Comparison of ENCODE assay signal across 8 cellular contexts in the genomic region with DNA sequence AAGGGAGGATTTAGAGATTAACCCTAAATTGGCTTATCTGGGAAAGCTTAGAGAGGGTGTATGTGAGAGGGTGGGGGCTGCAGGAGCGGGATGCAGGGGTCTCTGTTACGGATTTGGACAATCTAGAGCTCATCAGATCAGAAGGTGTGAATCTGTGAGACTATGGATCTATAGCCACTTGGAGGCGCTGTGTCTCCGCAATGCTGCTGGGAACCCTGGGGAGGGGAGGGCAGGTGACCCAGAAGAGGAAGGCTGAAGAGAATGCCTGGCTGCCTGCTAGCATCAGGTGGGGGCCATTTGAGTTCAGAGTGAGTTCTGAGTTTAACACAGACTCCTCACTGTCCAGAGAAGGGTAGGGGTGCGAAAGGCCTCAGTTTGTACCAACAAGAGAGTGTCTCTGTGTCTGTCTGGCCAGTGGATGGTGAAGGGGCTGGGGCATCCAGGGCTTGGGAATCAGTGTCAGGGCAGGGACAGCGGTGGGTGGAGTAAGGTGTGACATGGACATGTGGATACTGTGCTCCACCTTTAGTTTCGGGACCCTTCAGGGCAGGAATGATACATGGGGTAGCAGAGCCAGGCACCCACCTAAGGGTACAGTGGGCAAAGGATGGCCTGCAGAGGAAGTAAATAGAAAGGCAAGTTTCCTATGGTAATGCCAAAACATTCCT.
DNase-seq lines count a peak whose midpoint lies in the region; TF ChIP-seq lines count a peak whose summit lies in the region.

No MANE protein-coding gene starts in this region.

- no peaks in the 10 kb centered on the region for H3K79me2 ChIP-seq in SU-DHL-6 (ENCODE audit: insufficient read depth, low read length)

- H3K9me3 ChIP-seq in SU-DHL-6 (ENCODE audit: insufficient read depth, low read length) (no peaks in the 10 kb centered on the region), ascending aorta (no peaks in the 10 kb centered on the region)

- TF ChIP-seq CTCF in SU-DHL-6 (IDR thresholded peaks at IDR 0.05; ENCODE audit: insufficient read depth, low read length, poor library complexity, severe bottlenecking) (peak; percentile 31), ascending aorta (IDR thresholded peaks at IDR 0.05) (no peak)

- intact Hi-C loops in ascending aorta (cut with DNase I), result no loop called here

- no peaks in the 10 kb centered on the region for H3K9me2 ChIP-seq in SU-DHL-6 (replicated peaks; ENCODE audit: insufficient read depth, low read length)

- H4K20me1 ChIP-seq in SU-DHL-6 (ENCODE audit: low read depth, low read length), result no peaks in the 10 kb centered on the region

- DNase-seq in SKM-1 treated with dmso at 0.1 percent for 144 hours (lab: John Stamatoyannopoulos, UW; ENCODE audit: unreplicated experiment) (peak; percentile 18), SKM-1 (lab: John Stamatoyannopoulos, UW; ENCODE audit: unreplicated experiment) (no peak), H4 (ENCODE audit: low spot score) (no peak), ascending aorta (ENCODE audit: low spot score in 2 of 2) (no peak), dermis blood vessel endothelial cell (no peak)
- DNase-seq in central memory CD4-positive, alpha-beta T cell, result peak; percentile 24
- DNase-seq in stimulated activated CD4-positive, alpha-beta T cell treated with anti-CD3 and anti-CD28 coated beads, Interleukin-2, amount 100 ng/mL, for 24 hours, result peak; percentile 33 to 42

- H3K27ac ChIP-seq in SU-DHL-6 (ENCODE audit: low read depth, low read length), result no peak overlapping the region
- H3K27ac ChIP-seq in ascending aorta, result no peak overlapping the region

- no peak overlapping the region for H3K9ac ChIP-seq in SU-DHL-6 (ENCODE audit: low read length)

- no peaks in the 10 kb centered on the region for H3K27me3 ChIP-seq in SU-DHL-6 (ENCODE audit: low read length)
- H3K27me3 ChIP-seq in ascending aorta, result no peaks in the 10 kb centered on the region

- H3F3A ChIP-seq in SU-DHL-6 (ENCODE audit: insufficient read depth), result no peaks in the 10 kb centered on the region

- H3K4me1 ChIP-seq in ascending aorta, result no peaks in the 10 kb centered on the region

- no peaks in the 10 kb centered on the region for H3K36me3 ChIP-seq in SU-DHL-6 (ENCODE audit: low read length)
- no peaks in the 10 kb centered on the region for H3K36me3 ChIP-seq in ascending aorta

- H3K4me2 ChIP-seq in SU-DHL-6 (ENCODE audit: low read depth, low read length, poor library complexity, severe bottlenecking), result no peak overlapping the region

- H3K4me3 ChIP-seq in SU-DHL-6 (ENCODE audit: insufficient read depth, low read length, poor library complexity, severe bottlenecking) (no peak overlapping the region), ascending aorta (no peak overlapping the region)

- no peak overlapping the region for H2AFZ ChIP-seq in SU-DHL-6 (ENCODE audit: low read depth, low read length, severe bottlenecking)

Comparison
In these comparisons a context has a peak if more than half of its experiments do, and no peak if none do; other contexts are left out.
1. DNase-seq: peak in SKM-1 treated with dmso at 0.1 percent for 144 hours (single experiment), central memory CD4-positive, alpha-beta T cell (single experiment) and stimulated activated CD4-positive, alpha-beta T cell treated with anti-CD3 and anti-CD28 coated beads, Interleukin-2, amount 100 ng/mL, for 24 hours (2 of 2); none in SKM-1 (single experiment), H4 (single experiment), ascending aorta (0 of 2) and dermis blood vessel endothelial cell (single experiment).